In genomic region chr6:25652007-25652515, GRCh38 we compare ENCODE assay signal across 1 cellular context.
A peak's percentile ranks its signal among the peaks of the same experiment; 100 is the strongest.
TF ChIP-seq lines count a peak whose summit lies in the region.

A gene with protein sequence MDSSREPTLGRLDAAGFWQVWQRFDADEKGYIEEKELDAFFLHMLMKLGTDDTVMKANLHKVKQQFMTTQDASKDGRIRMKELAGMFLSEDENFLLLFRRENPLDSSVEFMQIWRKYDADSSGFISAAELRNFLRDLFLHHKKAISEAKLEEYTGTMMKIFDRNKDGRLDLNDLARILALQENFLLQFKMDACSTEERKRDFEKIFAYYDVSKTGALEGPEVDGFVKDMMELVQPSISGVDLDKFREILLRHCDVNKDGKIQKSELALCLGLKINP (plus strand): TSS chr6:25652215. CDS start chr6:25652404, 189 bp downstream.

TF ChIP-seq in HepG2, 621 proteins besides CTCF, POLR2A, EP300 and RAD21 (continued from another document and continues in another):
- TF ChIP-seq KMT2B (CRISPR knock-in tag; IDR thresholded peaks at IDR 0.05) (peak; percentile 91), AKAP8 (CRISPR knock-in tag; IDR thresholded peaks at IDR 0.05) (0 out of 2 replicates have a peak, but pooled peaks have one; percentile 70), ZNF546 (CRISPR knock-in tag; conservative IDR thresholded peaks at IDR 0.05) (peak; percentile 86; the same call in 1 of the 2 replicates), TFE3 (CRISPR knock-in tag; IDR thresholded peaks at IDR 0.05) (peak; percentile 93), PHB2 (IDR thresholded peaks at IDR 0.05; ENCODE audit: partially characterized antibody) (no peak), KAT2B (IDR thresholded peaks at IDR 0.05; ENCODE audit: borderline replicate concordance, low read depth, low read length) (no peak), PAX8 (CRISPR knock-in tag; IDR thresholded peaks at IDR 0.05; ENCODE audit: borderline replicate concordance) (0 out of 2 replicates have a peak, but pooled peaks have one; percentile 90), KLF6 (CRISPR knock-in tag; IDR thresholded peaks at IDR 0.05) (peak; percentile 100), CENPX (CRISPR knock-in tag; IDR thresholded peaks at IDR 0.05) (no peak), ZNF224 (CRISPR knock-in tag; IDR thresholded peaks at IDR 0.05) (peak; percentile 86; the same call in 1 of the 2 replicates), HNRNPH1 (optimal IDR thresholded peaks at IDR 0.05; ENCODE audit: low read depth, low read length) (no peak), ZNF639 (CRISPR knock-in tag; conservative IDR thresholded peaks at IDR 0.05) (peak; percentile 93), ARID2 (CRISPR knock-in tag; IDR thresholded peaks at IDR 0.05; ENCODE audit: borderline replicate concordance) (peak; percentile 99), GFI1 (CRISPR knock-in tag; IDR thresholded peaks at IDR 0.05; ENCODE audit: borderline replicate concordance) (peak; percentile 72; the same call in 1 of the 2 replicates), MED1 (CRISPR knock-in tag; IDR thresholded peaks at IDR 0.05) (peak; percentile 69; the same call in 1 of the 2 replicates), ZFP41 (CRISPR knock-in tag; IDR thresholded peaks at IDR 0.05; ENCODE audit: borderline replicate concordance) (peak; percentile 97; the same call in 1 of the 2 replicates), HOXA7 (CRISPR knock-in tag; IDR thresholded peaks at IDR 0.05) (no peak), ZSCAN9 (CRISPR knock-in tag; IDR thresholded peaks at IDR 0.05; ENCODE audit: borderline replicate concordance) (peak; percentile 100), MZF1 (CRISPR knock-in tag; IDR thresholded peaks at IDR 0.05; ENCODE audit: borderline replicate concordance) (0 out of 2 replicates have a peak, but pooled peaks have one; percentile 80), KDM4B (CRISPR knock-in tag; IDR thresholded peaks at IDR 0.05) (peak; percentile 91), MIER2 (CRISPR knock-in tag; IDR thresholded peaks at IDR 0.05) (peak; percentile 99), TIGD3 (CRISPR knock-in tag; IDR thresholded peaks at IDR 0.05; ENCODE audit: borderline replicate concordance) (peak; percentile 99), PAF1 (CRISPR knock-in tag; IDR thresholded peaks at IDR 0.05) (no peak), MTERF4 (CRISPR knock-in tag; IDR thresholded peaks at IDR 0.05) (peak; percentile 89; the same call in 1 of the 2 replicates), ZNF275 (CRISPR knock-in tag; IDR thresholded peaks at IDR 0.05; ENCODE audit: borderline replicate concordance) (peak; percentile 96), MBD4 (IDR thresholded peaks at IDR 0.05; ENCODE audit: borderline replicate concordance, low read length) (no peak), RAD51 (IDR thresholded peaks at IDR 0.05; ENCODE audit: borderline replicate concordance) (no peak), ZNF564 (CRISPR knock-in tag; IDR thresholded peaks at IDR 0.05) (peak; percentile 96), SKI (IDR thresholded peaks at IDR 0.05; ENCODE audit: partially characterized antibody) (no peak), SOX5 (CRISPR knock-in tag; IDR thresholded peaks at IDR 0.05; ENCODE audit: borderline replicate concordance) (peak; percentile 75), SNAPC2 (CRISPR knock-in tag; IDR thresholded peaks at IDR 0.05) (peak; percentile 69; the same call in 1 of the 2 replicates), LRRFIP1 (CRISPR knock-in tag; conservative IDR thresholded peaks at IDR 0.05) (peak; percentile 92; the same call in 1 of the 2 replicates), THAP9 (CRISPR knock-in tag; IDR thresholded peaks at IDR 0.05; ENCODE audit: borderline replicate concordance) (peak; percentile 82; the same call in 1 of the 2 replicates), ZNF20 (CRISPR knock-in tag; IDR thresholded peaks at IDR 0.05) (0 out of 2 replicates have a peak, but pooled peaks have one; percentile 61), TFAP4 (IDR thresholded peaks at IDR 0.05; ENCODE audit: borderline replicate concordance, low read depth) (0 out of 2 replicates have a peak, but pooled peaks have one; percentile 14)
- TF ChIP-seq, protein P1, sequence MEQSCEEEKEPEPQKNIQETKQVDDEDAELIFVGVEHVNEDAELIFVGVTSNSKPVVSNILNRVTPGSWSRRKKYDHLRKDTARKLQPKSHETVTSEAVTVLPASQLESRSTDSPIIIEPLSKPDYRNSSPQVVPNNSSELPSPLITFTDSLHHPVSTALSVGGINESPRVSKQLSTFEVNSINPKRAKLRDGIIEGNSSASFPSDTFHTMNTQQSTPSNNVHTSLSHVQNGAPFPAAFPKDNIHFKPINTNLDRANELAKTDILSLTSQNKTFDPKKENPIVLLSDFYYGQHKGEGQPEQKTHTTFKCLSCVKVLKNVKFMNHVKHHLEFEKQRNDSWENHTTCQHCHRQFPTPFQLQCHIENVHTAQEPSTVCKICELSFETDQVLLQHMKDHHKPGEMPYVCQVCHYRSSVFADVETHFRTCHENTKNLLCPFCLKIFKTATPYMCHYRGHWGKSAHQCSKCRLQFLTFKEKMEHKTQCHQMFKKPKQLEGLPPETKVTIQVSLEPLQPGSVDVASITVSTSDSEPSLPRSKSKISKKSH (CRISPR knock-in tag; IDR thresholded peaks at IDR 0.05; ENCODE audit: borderline replicate concordance), result no peak
- TF ChIP-seq, protein P2, sequence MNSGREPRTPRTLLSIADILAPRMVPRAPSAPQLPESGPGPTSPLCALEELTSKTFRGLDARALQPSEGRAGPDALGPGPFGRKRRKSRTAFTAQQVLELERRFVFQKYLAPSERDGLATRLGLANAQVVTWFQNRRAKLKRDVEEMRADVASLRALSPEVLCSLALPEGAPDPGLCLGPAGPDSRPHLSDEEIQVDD (CRISPR knock-in tag; IDR thresholded peaks at IDR 0.05; ENCODE audit: borderline replicate concordance), result peak; percentile 88; the same call in 1 of the 2 replicates
- TF ChIP-seq, protein P3, sequence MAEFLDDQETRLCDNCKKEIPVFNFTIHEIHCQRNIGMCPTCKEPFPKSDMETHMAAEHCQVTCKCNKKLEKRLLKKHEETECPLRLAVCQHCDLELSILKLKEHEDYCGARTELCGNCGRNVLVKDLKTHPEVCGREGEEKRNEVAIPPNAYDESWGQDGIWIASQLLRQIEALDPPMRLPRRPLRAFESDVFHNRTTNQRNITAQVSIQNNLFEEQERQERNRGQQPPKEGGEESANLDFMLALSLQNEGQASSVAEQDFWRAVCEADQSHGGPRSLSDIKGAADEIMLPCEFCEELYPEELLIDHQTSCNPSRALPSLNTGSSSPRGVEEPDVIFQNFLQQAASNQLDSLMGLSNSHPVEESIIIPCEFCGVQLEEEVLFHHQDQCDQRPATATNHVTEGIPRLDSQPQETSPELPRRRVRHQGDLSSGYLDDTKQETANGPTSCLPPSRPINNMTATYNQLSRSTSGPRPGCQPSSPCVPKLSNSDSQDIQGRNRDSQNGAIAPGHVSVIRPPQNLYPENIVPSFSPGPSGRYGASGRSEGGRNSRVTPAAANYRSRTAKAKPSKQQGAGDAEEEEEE (CRISPR knock-in tag; IDR thresholded peaks at IDR 0.05; ENCODE audit: borderline replicate concordance), result no peak
- TF ChIP-seq, protein P4, sequence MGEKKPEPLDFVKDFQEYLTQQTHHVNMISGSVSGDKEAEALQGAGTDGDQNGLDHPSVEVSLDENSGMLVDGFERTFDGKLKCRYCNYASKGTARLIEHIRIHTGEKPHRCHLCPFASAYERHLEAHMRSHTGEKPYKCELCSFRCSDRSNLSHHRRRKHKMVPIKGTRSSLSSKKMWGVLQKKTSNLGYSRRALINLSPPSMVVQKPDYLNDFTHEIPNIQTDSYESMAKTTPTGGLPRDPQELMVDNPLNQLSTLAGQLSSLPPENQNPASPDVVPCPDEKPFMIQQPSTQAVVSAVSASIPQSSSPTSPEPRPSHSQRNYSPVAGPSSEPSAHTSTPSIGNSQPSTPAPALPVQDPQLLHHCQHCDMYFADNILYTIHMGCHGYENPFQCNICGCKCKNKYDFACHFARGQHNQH (CRISPR knock-in tag; IDR thresholded peaks at IDR 0.05), result peak; percentile 92
